2 cellular contexts compared by ENCODE assay signal in genomic region chr4:1787411-1788077, GRCh38.
TF ChIP-seq lines count a peak whose summit lies in the region.

No MANE protein-coding gene starts in this region.

TF ChIP-seq in HEK293, 187 proteins besides CTCF, POLR2A, EP300 and RAD21:
- 0 out of 2 replicates have a peak, but pooled peaks have one; percentile 7 for TF ChIP-seq ZBTB8A (tag by site-specific recombination; IDR thresholded peaks at IDR 0.05)
- TF ChIP-seq ZNF292 (tag by site-specific recombination; IDR thresholded peaks at IDR 0.05; ENCODE audit: borderline replicate concordance, low read depth), result no peak
- TF ChIP-seq PRDM10 (tag by site-specific recombination; IDR thresholded peaks at IDR 0.05), result no peak
- TF ChIP-seq KLF1 (tag by site-specific recombination; IDR thresholded peaks at IDR 0.05), result peak; percentile 45
- TF ChIP-seq PRDM2 (tag by site-specific recombination; IDR thresholded peaks at IDR 0.05; ENCODE audit: borderline replicate concordance), result no peak

TF ChIP-seq in K562, 482 proteins besides CTCF, POLR2A, EP300 and RAD21:
- TF ChIP-seq ETS1 (conservative IDR thresholded peaks at IDR 0.05; ENCODE audit: control insufficient read depth, low read depth, low read length), result no peak
- no peak for TF ChIP-seq NR0B1 (IDR thresholded peaks at IDR 0.05; ENCODE audit: partially characterized antibody)
- no peak for TF ChIP-seq MEIS2 (IDR thresholded peaks at IDR 0.05; ENCODE audit: partially characterized antibody)
- no peak for TF ChIP-seq PRPF4 (IDR thresholded peaks at IDR 0.05; ENCODE audit: insufficient read depth, low read depth, low read length, poor library complexity, severe bottlenecking)
- TF ChIP-seq ZNF407 (IDR thresholded peaks at IDR 0.05; ENCODE audit: low read depth), result no peak
- no peak for TF ChIP-seq RB1 (IDR thresholded peaks at IDR 0.05; ENCODE audit: low read depth)
- TF ChIP-seq ZNF696 (CRISPR knock-in tag; conservative IDR thresholded peaks at IDR 0.05), result no peak
- 0 out of 2 replicates have a peak, but pooled peaks have one; percentile 61 for TF ChIP-seq BCOR (IDR thresholded peaks at IDR 0.05)
